In genomic region chr17:33968350-33969044, GRCh38 we compare ENCODE assay signal across 8 cellular contexts.
A peak's percentile ranks its signal among the peaks of the same experiment; 100 is the strongest.
DNase-seq lines count a peak whose midpoint lies in the region; ATAC-seq and TF ChIP-seq lines count a peak whose summit lies in the region.

No MANE protein-coding gene starts in this region.

- no peak overlapping the region for H2AFZ ChIP-seq in PC-9

- TF ChIP-seq EP300 in upper lobe of left lung (IDR thresholded peaks at IDR 0.05) = no peak

- WGBS in upper lobe of left lung, 2 donors = 42 to 45% methylated on average over 9 of the region's 9 CpGs

- H3K79me2 ChIP-seq in PC-9 (ENCODE audit: low read depth) = no peaks in the 10 kb centered on the region

- H3K9me2 ChIP-seq in PC-9 (ENCODE audit: insufficient read depth) = no peaks in the 10 kb centered on the region

- POLR2A ChIA-PET in PC-9 (lab: Charles Lee; ENCODE audit: unreplicated experiment) = no interaction called here

- no TSS peak for BruUV-seq in PC-9 (replicated peaks; lab: Mats Ljungman, UMichigan)

- TF ChIP-seq CTCF in PC-9 (conservative IDR thresholded peaks at IDR 0.05) (no peak), upper lobe of left lung (IDR thresholded peaks at IDR 0.05) (no peak)

- H3K27me3 Mint-ChIP-seq in activated naive CD4-positive, alpha-beta T cell treated with anti-CD3 and anti-CD28 coated beads, Interleukin-2, amount 10 ng/mL, durations not matched to agents 7 days and 5 days = peaks cover 24% of the 10 kb centered on the region

- H3K4me1 Mint-ChIP-seq in activated naive CD4-positive, alpha-beta T cell treated with anti-CD3 and anti-CD28 coated beads, Interleukin-2, amount 10 ng/mL, durations not matched to agents 7 days and 5 days = peaks cover 50% of the 10 kb centered on the region

- H3K4me3 Mint-ChIP-seq in activated naive CD4-positive, alpha-beta T cell treated with anti-CD3 and anti-CD28 coated beads, Interleukin-2, amount 10 ng/mL, durations not matched to agents 7 days and 5 days = no peak overlapping the region

- H3K4me1 ChIP-seq in PC-9 (replicated peaks; ENCODE audit: insufficient read depth) (no peaks in the 10 kb centered on the region), upper lobe of left lung (no peaks in the 10 kb centered on the region)

- ATAC-seq in GM19351 (IDR thresholded peaks at IDR 0.05; ENCODE audit: unreplicated experiment) = peak; percentile 52
- peak; percentile 66 for ATAC-seq in HG03460 (IDR thresholded peaks at IDR 0.05; ENCODE audit: unreplicated experiment)
- ATAC-seq in left colon = no peak
- ATAC-seq in upper lobe of left lung (ENCODE audit: low FRiP score in 2 of 2) = no peak

- no peaks in the 10 kb centered on the region for H4K20me1 ChIP-seq in PC-9 (ENCODE audit: insufficient read depth)

- CTCF ChIA-PET in activated naive CD4-positive, alpha-beta T cell treated with anti-CD3 and anti-CD28 coated beads, Interleukin-2, amount 10 ng/mL, durations not matched to agents 7 days and 5 days (lab: Charles Lee) = no interaction called here
- CTCF ChIA-PET in PC-9 (lab: Charles Lee) = no interaction called here

- H3K36me3 Mint-ChIP-seq in activated naive CD4-positive, alpha-beta T cell treated with anti-CD3 and anti-CD28 coated beads, Interleukin-2, amount 10 ng/mL, durations not matched to agents 7 days and 5 days = peaks cover 3% of the 10 kb centered on the region

- H3K27ac ChIP-seq in PC-9 (no peak overlapping the region), upper lobe of left lung (no peak overlapping the region)

- H3F3A ChIP-seq in PC-9 (ENCODE audit: insufficient read depth, low read depth) = no peaks in the 10 kb centered on the region

- H3K9me3 Mint-ChIP-seq in activated naive CD4-positive, alpha-beta T cell treated with anti-CD3 and anti-CD28 coated beads, Interleukin-2, amount 10 ng/mL, durations not matched to agents 7 days and 5 days = peaks cover 2% of the 10 kb centered on the region

- no peaks in the 10 kb centered on the region for H3K36me3 ChIP-seq in PC-9 (ENCODE audit: low read depth)
- H3K36me3 ChIP-seq in upper lobe of left lung = no peaks in the 10 kb centered on the region

- TF ChIP-seq POLR2A in upper lobe of left lung (IDR thresholded peaks at IDR 0.05) = no peak

- H3K4me2 ChIP-seq in PC-9 = no peak overlapping the region

- H3K9me3 ChIP-seq in PC-9 (ENCODE audit: insufficient read depth, low read depth) (no peaks in the 10 kb centered on the region), upper lobe of left lung (no peaks in the 10 kb centered on the region)

- no peak overlapping the region for H3K4me3 ChIP-seq in PC-9
- H3K4me3 ChIP-seq in upper lobe of left lung = no peak overlapping the region

- peak; percentile 62 for DNase-seq in DMS153 (lab: John Stamatoyannopoulos, UW)
- peak; percentile 68 for DNase-seq in activated naive CD4-positive, alpha-beta T cell treated with anti-CD3 and anti-CD28 coated beads, Interleukin-2, amount 10 ng/mL, durations not matched to agents 7 days and 5 days
- no peak for DNase-seq in left colon
- DNase-seq in PC-9 = no peak
- DNase-seq in NCI-H1417 treated with DMSO at 0.1 percent for 48 hours (lab: John Stamatoyannopoulos, UW) = no peak
- DNase-seq in upper lobe of left lung = no peak

- intact Hi-C loops in left colon (cut with DNase I, micrococcal nuclease) = no loop called here
- intact Hi-C loops in PC-9 (cut with micrococcal nuclease; ENCODE audit: unreplicated experiment) = no loop called here

- H3K27me3 ChIP-seq in PC-9 (ENCODE audit: insufficient read depth, low read depth) = peaks cover 32% of the 10 kb centered on the region
- H3K27me3 ChIP-seq in upper lobe of left lung = no peaks in the 10 kb centered on the region

- H3K27ac Mint-ChIP-seq in activated naive CD4-positive, alpha-beta T cell treated with anti-CD3 and anti-CD28 coated beads, Interleukin-2, amount 10 ng/mL, durations not matched to agents 7 days and 5 days = peak overlapping the region; percentile 86

Comparison
In these comparisons a context has a peak if more than half of its experiments do, and no peak if none do; other contexts are left out.
1. DNase-seq: peak in DMS153 (single experiment) and activated naive CD4-positive, alpha-beta T cell treated with anti-CD3 and anti-CD28 coated beads, Interleukin-2, amount 10 ng/mL, durations not matched to agents 7 days and 5 days (single experiment); none in left colon (0 of 2), PC-9 (0 of 2), NCI-H1417 treated with DMSO at 0.1 percent for 48 hours (single experiment) and upper lobe of left lung (0 of 2).
2. ATAC-seq: peak in GM19351 (single experiment) and HG03460 (single experiment); none in left colon (single experiment) and upper lobe of left lung (0 of 2).